ENCODE assay signal across 12 cellular contexts in the genomic region with DNA sequence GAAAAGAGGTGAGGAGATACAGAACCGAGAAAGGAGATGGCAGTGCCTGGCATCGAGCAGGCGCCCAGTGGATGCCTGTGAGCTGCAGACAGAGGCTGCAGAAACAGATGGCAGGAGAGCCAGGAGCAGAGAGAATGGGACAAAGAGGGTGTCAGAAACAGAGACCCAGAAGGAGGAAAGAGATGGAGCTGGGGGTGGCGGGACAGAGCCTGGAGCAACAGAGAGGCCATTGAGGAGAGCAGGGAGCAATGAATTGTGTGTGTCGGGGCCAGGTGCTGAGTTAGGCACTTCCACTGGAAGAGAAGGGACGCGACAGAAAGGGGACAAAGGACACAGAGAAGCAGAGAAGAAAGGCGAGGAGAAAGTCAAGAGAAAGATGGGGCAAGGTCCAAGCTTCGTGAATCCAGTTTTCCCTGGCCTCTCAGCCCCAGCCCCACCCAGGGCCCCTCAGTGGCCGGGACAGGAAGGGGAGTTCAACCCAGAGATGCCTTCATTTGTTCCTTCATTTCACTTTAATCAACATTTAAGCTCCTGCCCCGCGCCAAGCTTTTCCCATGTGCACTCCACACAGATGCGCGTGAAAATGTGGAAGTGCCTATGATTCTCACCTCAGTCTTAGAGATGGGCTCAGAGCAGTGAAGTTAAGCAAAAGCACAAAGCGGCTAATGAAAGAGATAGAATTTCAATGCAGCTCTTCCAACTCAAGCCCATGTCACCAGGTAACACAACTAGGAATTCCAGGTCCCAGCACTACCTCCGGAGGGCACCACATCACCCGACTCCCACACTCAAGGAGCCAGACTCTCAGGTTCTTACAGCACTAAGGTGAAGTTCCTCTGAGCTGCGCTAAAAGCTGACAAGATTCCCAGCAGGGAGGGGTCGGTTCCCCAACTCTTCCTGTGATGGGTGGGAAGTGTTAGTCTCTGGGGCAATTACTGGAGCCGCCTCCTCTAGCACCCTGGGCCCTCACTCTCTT. TPM values are rescaled to one million over a fixed set of nuclear protein-coding genes. Genes with fewer than 3 reads are reported as not detected.
DNase-seq lines count a peak whose midpoint lies in the region; ATAC-seq and TF ChIP-seq lines count a peak whose summit lies in the region.
"Had no signal": no experiment of that assay in that cellular context is flagged by ENCODE, and none has a peak within 500 bp of the region (broad histone marks: within the 10 kb centered on the region; RNA-seq: fewer than 3 reads in every experiment).

No MANE protein-coding gene starts in this region.

- no peak overlapping the region; the same call in 1 of the 2 replicates for H3K27ac Mint-ChIP-seq in GM23338

- H3K27ac ChIP-seq in GM23338 (ENCODE audit: low read depth), result no peak overlapping the region
- no peak overlapping the region for H3K27ac ChIP-seq in PC-9
- no peak overlapping the region for H3K27ac ChIP-seq in foreskin keratinocyte

- intact Hi-C loops in PC-9 (cut with micrococcal nuclease; ENCODE audit: unreplicated experiment) (no loop called here), head of caudate nucleus (cut with DNase I) (no loop called here)

- H3K4me3 Mint-ChIP-seq in GM23338, result no peak overlapping the region
- H3K4me3 Mint-ChIP-seq: naive thymus-derived CD8-positive, alpha-beta T cell had no signal

- TF ChIP-seq CTCF in GM23338 (conservative IDR thresholded peaks at IDR 0.05; ENCODE audit: low read depth in 2 of 2) (peak; percentile 46 to 71; a peak in 3 of 4 replicates), PC-9 (conservative IDR thresholded peaks at IDR 0.05) (0 out of 2 replicates have a peak, but pooled peaks have one; percentile 26), foreskin keratinocyte (conservative IDR thresholded peaks at IDR 0.05) (no peak)

- peak overlapping the region; percentile 69; the same call in 1 of the 2 replicates for H2AFZ ChIP-seq in GM23338
- H2AFZ ChIP-seq in PC-9, result no peak overlapping the region

- H3K9me2 ChIP-seq in GM23338 (ENCODE audit: insufficient read depth) (no peaks in the 10 kb centered on the region), PC-9 (ENCODE audit: insufficient read depth) (no peaks in the 10 kb centered on the region)

- H3K79me2 ChIP-seq in GM23338 (replicated peaks; ENCODE audit: insufficient read depth) (no peaks in the 10 kb centered on the region), PC-9 (ENCODE audit: low read depth) (no peaks in the 10 kb centered on the region)

- BruUV-seq in PC-9 (replicated peaks; lab: Mats Ljungman, UMichigan), result no TSS peak

- H3K4me2 ChIP-seq in GM23338 (no peak overlapping the region; the same call in 1 of the 2 replicates), PC-9 (no peak overlapping the region)

- H3K4me3 ChIP-seq in GM23338 (no peak overlapping the region), PC-9 (no peak overlapping the region)

- H3K9me3 ChIP-seq in PC-9 (ENCODE audit: insufficient read depth, low read depth), result no peaks in the 10 kb centered on the region

- no peaks in the 10 kb centered on the region for H3F3A ChIP-seq in GM23338 (replicated peaks; ENCODE audit: low read depth)
- no peaks in the 10 kb centered on the region for H3F3A ChIP-seq in PC-9 (ENCODE audit: insufficient read depth, low read depth)

- H3K4me1 Mint-ChIP-seq in GM23338, result peaks cover 47% of the 10 kb centered on the region

- H4K20me1 ChIP-seq in GM23338 (replicated peaks; ENCODE audit: insufficient read depth) (no peaks in the 10 kb centered on the region), PC-9 (ENCODE audit: insufficient read depth) (no peaks in the 10 kb centered on the region)

- H3K9me3 Mint-ChIP-seq in GM23338, result no peaks in the 10 kb centered on the region
- H3K9me3 Mint-ChIP-seq: naive thymus-derived CD8-positive, alpha-beta T cell had no signal

- H3K36me3 Mint-ChIP-seq in GM23338 (ENCODE audit: low read depth), result no peaks in the 10 kb centered on the region; the same call in 2 of the 3 replicates
- H3K36me3 Mint-ChIP-seq: naive thymus-derived CD8-positive, alpha-beta T cell had no signal

- ATAC-seq in GM23338 (peak; percentile 66), foreskin keratinocyte (no peak), GM18858 (IDR thresholded peaks at IDR 0.05; ENCODE audit: unreplicated experiment) (no peak), GM19463 (IDR thresholded peaks at IDR 0.05; ENCODE audit: unreplicated experiment) (no peak)
- ATAC-seq: naive thymus-derived CD8-positive, alpha-beta T cell had no signal

- H3K4me1 ChIP-seq in GM23338 (ENCODE audit: insufficient read depth) (peaks cover 26% of the 10 kb centered on the region; the same call in 1 of the 2 replicates), PC-9 (replicated peaks; ENCODE audit: insufficient read depth) (peaks cover 14% of the 10 kb centered on the region; the same call in 1 of the 2 replicates), foreskin keratinocyte (no peaks in the 10 kb centered on the region)

- CTCF ChIA-PET in PC-9 (lab: Charles Lee), result interaction anchor here (0.7 kb wide), 2 partner anchors 40 to 297 kb away, joined by 3 read pairs; no protein-coding TSS in a partner anchor

- POLR2A ChIA-PET in PC-9 (lab: Charles Lee; ENCODE audit: unreplicated experiment), result no interaction called here

- H3K27me3 ChIP-seq in GM23338 (ENCODE audit: insufficient read depth) (no peaks in the 10 kb centered on the region), PC-9 (ENCODE audit: insufficient read depth, low read depth) (no peaks in the 10 kb centered on the region; the same call in 1 of the 2 replicates), foreskin keratinocyte (peaks cover 33% of the 10 kb centered on the region)

- DNase-seq in GM23338 (ENCODE audit: low spot score) (peak; percentile 82), PC-9 (peak in 1 of 2 experiments; percentile 21), head of caudate nucleus (peak in 41 of 42 donors; percentile 31 to 87 (median 63)), putamen (ENCODE audit: low spot score) (peak; percentile 64), Kasumi-1 (lab: John Stamatoyannopoulos, UW) (no peak), foreskin keratinocyte (no peak)
- DNase-seq: effector CD4-positive, alpha-beta T cell; naive thymus-derived CD8-positive, alpha-beta T cell; NCI-H187 treated with DMSO at 0.1 percent for 48 hours; stimulated activated CD4-positive, alpha-beta T cell treated with anti-CD3 and anti-CD28 coated beads, Interleukin-4, amount 100 ng/mL, for 1 hour had no signal

- H3K36me3 ChIP-seq in GM23338 (ENCODE audit: insufficient read depth) (no peaks in the 10 kb centered on the region), PC-9 (ENCODE audit: low read depth) (no peaks in the 10 kb centered on the region)

- H3K27me3 Mint-ChIP-seq in GM23338 (ENCODE audit: insufficient read depth, low read depth, poor library complexity), result peaks cover 8% of the 10 kb centered on the region

TF ChIP-seq in GM23338, 12 proteins besides CTCF, POLR2A, EP300 and RAD21:
- TF ChIP-seq, protein P1, sequence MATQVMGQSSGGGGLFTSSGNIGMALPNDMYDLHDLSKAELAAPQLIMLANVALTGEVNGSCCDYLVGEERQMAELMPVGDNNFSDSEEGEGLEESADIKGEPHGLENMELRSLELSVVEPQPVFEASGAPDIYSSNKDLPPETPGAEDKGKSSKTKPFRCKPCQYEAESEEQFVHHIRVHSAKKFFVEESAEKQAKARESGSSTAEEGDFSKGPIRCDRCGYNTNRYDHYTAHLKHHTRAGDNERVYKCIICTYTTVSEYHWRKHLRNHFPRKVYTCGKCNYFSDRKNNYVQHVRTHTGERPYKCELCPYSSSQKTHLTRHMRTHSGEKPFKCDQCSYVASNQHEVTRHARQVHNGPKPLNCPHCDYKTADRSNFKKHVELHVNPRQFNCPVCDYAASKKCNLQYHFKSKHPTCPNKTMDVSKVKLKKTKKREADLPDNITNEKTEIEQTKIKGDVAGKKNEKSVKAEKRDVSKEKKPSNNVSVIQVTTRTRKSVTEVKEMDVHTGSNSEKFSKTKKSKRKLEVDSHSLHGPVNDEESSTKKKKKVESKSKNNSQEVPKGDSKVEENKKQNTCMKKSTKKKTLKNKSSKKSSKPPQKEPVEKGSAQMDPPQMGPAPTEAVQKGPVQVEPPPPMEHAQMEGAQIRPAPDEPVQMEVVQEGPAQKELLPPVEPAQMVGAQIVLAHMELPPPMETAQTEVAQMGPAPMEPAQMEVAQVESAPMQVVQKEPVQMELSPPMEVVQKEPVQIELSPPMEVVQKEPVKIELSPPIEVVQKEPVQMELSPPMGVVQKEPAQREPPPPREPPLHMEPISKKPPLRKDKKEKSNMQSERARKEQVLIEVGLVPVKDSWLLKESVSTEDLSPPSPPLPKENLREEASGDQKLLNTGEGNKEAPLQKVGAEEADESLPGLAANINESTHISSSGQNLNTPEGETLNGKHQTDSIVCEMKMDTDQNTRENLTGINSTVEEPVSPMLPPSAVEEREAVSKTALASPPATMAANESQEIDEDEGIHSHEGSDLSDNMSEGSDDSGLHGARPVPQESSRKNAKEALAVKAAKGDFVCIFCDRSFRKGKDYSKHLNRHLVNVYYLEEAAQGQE (IDR thresholded peaks at IDR 0.05; ENCODE audit: unreplicated experiment), result no peak
- TF ChIP-seq ETS1 (IDR thresholded peaks at IDR 0.05) (0 out of 2 replicates have a peak, but pooled peaks have one; percentile 26), JUNB (IDR thresholded peaks at IDR 0.05; ENCODE audit: unreplicated experiment) (no peak)

RNA-seq across cellular contexts. Expression of gene TNS1, which starts 55.2 kb away (rescaled TPM):
- 5.7 and 7.4 TPM in 2 replicates for total RNA-seq in GM23338 (2014; rRNA removed; shearing (Covaris generic))
- polyA plus RNA-seq in GM23338 (2016; fragmentation: Nextera tagmentation; extraction: Ambion mirVana) (1.3 and 2.0 TPM in 2 replicates), foreskin keratinocyte (0.69 and 0.78 TPM in 2 replicates)
- total RNA-seq in PC-9 (2021) (5.5 and 6.0 TPM in 2 replicates), foreskin keratinocyte (1.8 and 4.3 TPM in 2 replicates)
- polyA plus RNA-seq: naive thymus-derived CD8-positive, alpha-beta T cell had no signal

Comparison
In these comparisons a context has a peak if more than half of its experiments do, and no peak if none do; other contexts are left out.
1. DNase-seq: peak in GM23338 (single experiment), head of caudate nucleus (41 of 42) and putamen (single experiment); none in Kasumi-1 (0 of 2) and foreskin keratinocyte (0 of 2).